In the genomic region with DNA sequence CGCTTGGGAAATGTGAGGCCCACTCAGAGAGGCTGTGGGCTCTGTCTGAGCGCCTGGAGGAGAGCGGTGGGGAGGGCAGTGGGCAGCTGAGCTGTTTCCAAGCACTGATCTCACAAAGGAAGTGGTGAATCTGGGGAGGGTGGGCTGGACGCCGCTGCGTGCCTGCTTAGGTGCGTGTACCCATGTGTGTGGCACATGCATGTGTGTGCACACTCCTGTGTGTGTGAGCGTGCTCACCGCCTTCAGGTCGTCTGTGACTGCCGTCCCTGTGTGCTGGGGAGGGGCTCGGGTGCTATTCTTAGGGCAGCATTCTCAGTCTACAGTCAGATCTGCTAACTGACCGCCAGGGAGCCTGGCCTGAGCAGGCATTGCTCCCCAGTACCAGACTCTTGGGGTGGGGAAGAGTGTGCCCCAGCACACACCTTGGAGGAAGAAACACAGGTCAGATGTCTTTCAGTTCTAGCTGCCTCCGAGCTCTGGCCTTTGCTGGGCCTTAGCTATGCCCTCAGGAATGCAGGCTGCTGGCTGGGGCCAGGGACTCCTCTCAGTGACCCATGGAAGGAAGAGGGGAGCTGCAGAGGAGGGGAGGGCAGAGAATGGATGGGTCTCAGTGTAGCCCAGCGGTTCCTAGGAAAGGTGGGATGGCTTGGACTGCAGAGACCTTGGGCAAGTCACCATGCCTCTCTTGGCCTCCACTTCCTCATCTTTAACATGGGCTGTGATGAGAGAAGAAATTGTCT, we compare ENCODE assay signal across 1 cellular context.
TF ChIP-seq lines count a peak whose summit lies in the region.

No MANE protein-coding gene starts in this region.

TF ChIP-seq in WTC11, 78 proteins besides CTCF, POLR2A, EP300 and RAD21:
- TF ChIP-seq NFATC4 (CRISPR knock-in tag; IDR thresholded peaks at IDR 0.05) (no peak), ATF1 (CRISPR knock-in tag; IDR thresholded peaks at IDR 0.05) (no peak), SMAD3 (CRISPR knock-in tag; IDR thresholded peaks at IDR 0.05; ENCODE audit: borderline replicate concordance) (no peak), CBFB (CRISPR knock-in tag; IDR thresholded peaks at IDR 0.05; ENCODE audit: low read depth) (no peak), ZNF121 (CRISPR knock-in tag; IDR thresholded peaks at IDR 0.05) (no peak), IRF2 (CRISPR knock-in tag; IDR thresholded peaks at IDR 0.05; ENCODE audit: borderline replicate concordance, low read depth) (no peak), KAT7 (CRISPR knock-in tag; IDR thresholded peaks at IDR 0.05; ENCODE audit: borderline replicate concordance) (no peak), ZNF219 (CRISPR knock-in tag; IDR thresholded peaks at IDR 0.05; ENCODE audit: borderline replicate concordance) (no peak), MXD4 (CRISPR knock-in tag; IDR thresholded peaks at IDR 0.05; ENCODE audit: borderline replicate concordance) (no peak)
- TF ChIP-seq, protein P1, sequence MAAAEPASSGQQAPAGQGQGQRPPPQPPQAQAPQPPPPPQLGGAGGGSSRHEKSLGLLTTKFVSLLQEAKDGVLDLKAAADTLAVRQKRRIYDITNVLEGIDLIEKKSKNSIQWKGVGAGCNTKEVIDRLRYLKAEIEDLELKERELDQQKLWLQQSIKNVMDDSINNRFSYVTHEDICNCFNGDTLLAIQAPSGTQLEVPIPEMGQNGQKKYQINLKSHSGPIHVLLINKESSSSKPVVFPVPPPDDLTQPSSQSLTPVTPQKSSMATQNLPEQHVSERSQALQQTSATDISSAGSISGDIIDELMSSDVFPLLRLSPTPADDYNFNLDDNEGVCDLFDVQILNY (CRISPR knock-in tag; IDR thresholded peaks at IDR 0.05): no peak
- TF ChIP-seq, protein P2, sequence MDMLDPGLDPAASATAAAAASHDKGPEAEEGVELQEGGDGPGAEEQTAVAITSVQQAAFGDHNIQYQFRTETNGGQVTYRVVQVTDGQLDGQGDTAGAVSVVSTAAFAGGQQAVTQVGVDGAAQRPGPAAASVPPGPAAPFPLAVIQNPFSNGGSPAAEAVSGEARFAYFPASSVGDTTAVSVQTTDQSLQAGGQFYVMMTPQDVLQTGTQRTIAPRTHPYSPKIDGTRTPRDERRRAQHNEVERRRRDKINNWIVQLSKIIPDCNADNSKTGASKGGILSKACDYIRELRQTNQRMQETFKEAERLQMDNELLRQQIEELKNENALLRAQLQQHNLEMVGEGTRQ (CRISPR knock-in tag; IDR thresholded peaks at IDR 0.05): no peak
- TF ChIP-seq, protein P3, sequence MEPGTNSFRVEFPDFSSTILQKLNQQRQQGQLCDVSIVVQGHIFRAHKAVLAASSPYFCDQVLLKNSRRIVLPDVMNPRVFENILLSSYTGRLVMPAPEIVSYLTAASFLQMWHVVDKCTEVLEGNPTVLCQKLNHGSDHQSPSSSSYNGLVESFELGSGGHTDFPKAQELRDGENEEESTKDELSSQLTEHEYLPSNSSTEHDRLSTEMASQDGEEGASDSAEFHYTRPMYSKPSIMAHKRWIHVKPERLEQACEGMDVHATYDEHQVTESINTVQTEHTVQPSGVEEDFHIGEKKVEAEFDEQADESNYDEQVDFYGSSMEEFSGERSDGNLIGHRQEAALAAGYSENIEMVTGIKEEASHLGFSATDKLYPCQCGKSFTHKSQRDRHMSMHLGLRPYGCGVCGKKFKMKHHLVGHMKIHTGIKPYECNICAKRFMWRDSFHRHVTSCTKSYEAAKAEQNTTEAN (CRISPR knock-in tag; IDR thresholded peaks at IDR 0.05): no peak
- TF ChIP-seq, protein P4, sequence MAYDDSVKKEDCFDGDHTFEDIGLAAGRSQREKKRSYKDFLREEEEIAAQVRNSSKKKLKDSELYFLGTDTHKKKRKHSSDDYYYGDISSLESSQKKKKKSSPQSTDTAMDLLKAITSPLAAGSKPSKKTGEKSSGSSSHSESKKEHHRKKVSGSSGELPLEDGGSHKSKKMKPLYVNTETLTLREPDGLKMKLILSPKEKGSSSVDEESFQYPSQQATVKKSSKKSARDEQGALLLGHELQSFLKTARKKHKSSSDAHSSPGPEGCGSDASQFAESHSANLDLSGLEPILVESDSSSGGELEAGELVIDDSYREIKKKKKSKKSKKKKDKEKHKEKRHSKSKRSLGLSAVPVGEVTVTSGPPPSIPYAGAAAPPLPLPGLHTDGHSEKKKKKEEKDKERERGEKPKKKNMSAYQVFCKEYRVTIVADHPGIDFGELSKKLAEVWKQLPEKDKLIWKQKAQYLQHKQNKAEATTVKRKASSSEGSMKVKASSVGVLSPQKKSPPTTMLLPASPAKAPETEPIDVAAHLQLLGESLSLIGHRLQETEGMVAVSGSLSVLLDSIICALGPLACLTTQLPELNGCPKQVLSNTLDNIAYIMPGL (CRISPR knock-in tag; IDR thresholded peaks at IDR 0.05): no peak
- TF ChIP-seq, protein P5, sequence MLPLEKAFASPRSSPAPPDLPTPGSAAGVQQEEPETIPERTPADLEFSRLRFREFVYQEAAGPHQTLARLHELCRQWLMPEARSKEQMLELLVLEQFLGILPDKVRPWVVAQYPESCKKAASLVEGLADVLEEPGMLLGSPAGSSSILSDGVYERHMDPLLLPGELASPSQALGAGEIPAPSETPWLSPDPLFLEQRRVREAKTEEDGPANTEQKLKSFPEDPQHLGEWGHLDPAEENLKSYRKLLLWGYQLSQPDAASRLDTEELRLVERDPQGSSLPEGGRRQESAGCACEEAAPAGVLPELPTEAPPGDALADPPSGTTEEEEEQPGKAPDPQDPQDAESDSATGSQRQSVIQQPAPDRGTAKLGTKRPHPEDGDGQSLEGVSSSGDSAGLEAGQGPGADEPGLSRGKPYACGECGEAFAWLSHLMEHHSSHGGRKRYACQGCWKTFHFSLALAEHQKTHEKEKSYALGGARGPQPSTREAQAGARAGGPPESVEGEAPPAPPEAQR (CRISPR knock-in tag; IDR thresholded peaks at IDR 0.05): no peak
- TF ChIP-seq, protein P6, sequence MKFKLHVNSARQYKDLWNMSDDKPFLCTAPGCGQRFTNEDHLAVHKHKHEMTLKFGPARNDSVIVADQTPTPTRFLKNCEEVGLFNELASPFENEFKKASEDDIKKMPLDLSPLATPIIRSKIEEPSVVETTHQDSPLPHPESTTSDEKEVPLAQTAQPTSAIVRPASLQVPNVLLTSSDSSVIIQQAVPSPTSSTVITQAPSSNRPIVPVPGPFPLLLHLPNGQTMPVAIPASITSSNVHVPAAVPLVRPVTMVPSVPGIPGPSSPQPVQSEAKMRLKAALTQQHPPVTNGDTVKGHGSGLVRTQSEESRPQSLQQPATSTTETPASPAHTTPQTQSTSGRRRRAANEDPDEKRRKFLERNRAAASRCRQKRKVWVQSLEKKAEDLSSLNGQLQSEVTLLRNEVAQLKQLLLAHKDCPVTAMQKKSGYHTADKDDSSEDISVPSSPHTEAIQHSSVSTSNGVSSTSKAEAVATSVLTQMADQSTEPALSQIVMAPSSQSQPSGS (CRISPR knock-in tag; IDR thresholded peaks at IDR 0.05; ENCODE audit: borderline replicate concordance, low read depth): no peak
- TF ChIP-seq, protein P7, sequence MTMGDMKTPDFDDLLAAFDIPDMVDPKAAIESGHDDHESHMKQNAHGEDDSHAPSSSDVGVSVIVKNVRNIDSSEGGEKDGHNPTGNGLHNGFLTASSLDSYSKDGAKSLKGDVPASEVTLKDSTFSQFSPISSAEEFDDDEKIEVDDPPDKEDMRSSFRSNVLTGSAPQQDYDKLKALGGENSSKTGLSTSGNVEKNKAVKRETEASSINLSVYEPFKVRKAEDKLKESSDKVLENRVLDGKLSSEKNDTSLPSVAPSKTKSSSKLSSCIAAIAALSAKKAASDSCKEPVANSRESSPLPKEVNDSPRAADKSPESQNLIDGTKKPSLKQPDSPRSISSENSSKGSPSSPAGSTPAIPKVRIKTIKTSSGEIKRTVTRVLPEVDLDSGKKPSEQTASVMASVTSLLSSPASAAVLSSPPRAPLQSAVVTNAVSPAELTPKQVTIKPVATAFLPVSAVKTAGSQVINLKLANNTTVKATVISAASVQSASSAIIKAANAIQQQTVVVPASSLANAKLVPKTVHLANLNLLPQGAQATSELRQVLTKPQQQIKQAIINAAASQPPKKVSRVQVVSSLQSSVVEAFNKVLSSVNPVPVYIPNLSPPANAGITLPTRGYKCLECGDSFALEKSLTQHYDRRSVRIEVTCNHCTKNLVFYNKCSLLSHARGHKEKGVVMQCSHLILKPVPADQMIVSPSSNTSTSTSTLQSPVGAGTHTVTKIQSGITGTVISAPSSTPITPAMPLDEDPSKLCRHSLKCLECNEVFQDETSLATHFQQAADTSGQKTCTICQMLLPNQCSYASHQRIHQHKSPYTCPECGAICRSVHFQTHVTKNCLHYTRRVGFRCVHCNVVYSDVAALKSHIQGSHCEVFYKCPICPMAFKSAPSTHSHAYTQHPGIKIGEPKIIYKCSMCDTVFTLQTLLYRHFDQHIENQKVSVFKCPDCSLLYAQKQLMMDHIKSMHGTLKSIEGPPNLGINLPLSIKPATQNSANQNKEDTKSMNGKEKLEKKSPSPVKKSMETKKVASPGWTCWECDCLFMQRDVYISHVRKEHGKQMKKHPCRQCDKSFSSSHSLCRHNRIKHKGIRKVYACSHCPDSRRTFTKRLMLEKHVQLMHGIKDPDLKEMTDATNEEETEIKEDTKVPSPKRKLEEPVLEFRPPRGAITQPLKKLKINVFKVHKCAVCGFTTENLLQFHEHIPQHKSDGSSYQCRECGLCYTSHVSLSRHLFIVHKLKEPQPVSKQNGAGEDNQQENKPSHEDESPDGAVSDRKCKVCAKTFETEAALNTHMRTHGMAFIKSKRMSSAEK (CRISPR knock-in tag; IDR thresholded peaks at IDR 0.05; ENCODE audit: borderline replicate concordance): no peak
- TF ChIP-seq, protein P8, sequence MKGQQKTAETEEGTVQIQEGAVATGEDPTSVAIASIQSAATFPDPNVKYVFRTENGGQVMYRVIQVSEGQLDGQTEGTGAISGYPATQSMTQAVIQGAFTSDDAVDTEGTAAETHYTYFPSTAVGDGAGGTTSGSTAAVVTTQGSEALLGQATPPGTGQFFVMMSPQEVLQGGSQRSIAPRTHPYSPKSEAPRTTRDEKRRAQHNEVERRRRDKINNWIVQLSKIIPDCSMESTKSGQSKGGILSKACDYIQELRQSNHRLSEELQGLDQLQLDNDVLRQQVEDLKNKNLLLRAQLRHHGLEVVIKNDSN (CRISPR knock-in tag; IDR thresholded peaks at IDR 0.05): no peak
- TF ChIP-seq, protein P9, sequence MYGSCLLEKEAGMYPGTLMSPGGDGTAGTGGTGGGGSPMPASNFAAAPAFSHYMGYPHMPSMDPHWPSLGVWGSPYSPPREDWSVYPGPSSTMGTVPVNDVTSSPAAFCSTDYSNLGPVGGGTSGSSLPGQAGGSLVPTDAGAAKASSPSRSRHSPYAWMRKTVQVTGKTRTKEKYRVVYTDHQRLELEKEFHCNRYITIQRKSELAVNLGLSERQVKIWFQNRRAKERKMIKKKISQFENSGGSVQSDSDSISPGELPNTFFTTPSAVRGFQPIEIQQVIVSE (CRISPR knock-in tag; IDR thresholded peaks at IDR 0.05; ENCODE audit: borderline replicate concordance): no peak
- TF ChIP-seq, protein P10, sequence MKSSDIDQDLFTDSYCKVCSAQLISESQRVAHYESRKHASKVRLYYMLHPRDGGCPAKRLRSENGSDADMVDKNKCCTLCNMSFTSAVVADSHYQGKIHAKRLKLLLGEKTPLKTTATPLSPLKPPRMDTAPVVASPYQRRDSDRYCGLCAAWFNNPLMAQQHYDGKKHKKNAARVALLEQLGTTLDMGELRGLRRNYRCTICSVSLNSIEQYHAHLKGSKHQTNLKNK (CRISPR knock-in tag; IDR thresholded peaks at IDR 0.05): no peak
- TF ChIP-seq, protein P11, sequence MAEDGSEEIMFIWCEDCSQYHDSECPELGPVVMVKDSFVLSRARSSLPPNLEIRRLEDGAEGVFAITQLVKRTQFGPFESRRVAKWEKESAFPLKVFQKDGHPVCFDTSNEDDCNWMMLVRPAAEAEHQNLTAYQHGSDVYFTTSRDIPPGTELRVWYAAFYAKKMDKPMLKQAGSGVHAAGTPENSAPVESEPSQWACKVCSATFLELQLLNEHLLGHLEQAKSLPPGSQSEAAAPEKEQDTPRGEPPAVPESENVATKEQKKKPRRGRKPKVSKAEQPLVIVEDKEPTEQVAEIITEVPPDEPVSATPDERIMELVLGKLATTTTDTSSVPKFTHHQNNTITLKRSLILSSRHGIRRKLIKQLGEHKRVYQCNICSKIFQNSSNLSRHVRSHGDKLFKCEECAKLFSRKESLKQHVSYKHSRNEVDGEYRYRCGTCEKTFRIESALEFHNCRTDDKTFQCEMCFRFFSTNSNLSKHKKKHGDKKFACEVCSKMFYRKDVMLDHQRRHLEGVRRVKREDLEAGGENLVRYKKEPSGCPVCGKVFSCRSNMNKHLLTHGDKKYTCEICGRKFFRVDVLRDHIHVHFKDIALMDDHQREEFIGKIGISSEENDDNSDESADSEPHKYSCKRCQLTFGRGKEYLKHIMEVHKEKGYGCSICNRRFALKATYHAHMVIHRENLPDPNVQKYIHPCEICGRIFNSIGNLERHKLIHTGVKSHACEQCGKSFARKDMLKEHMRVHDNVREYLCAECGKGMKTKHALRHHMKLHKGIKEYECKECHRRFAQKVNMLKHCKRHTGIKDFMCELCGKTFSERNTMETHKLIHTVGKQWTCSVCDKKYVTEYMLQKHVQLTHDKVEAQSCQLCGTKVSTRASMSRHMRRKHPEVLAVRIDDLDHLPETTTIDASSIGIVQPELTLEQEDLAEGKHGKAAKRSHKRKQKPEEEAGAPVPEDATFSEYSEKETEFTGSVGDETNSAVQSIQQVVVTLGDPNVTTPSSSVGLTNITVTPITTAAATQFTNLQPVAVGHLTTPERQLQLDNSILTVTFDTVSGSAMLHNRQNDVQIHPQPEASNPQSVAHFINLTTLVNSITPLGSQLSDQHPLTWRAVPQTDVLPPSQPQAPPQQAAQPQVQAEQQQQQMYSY (CRISPR knock-in tag; IDR thresholded peaks at IDR 0.05): no peak
